1 cellular context compared by ENCODE assay signal in the genomic region with DNA sequence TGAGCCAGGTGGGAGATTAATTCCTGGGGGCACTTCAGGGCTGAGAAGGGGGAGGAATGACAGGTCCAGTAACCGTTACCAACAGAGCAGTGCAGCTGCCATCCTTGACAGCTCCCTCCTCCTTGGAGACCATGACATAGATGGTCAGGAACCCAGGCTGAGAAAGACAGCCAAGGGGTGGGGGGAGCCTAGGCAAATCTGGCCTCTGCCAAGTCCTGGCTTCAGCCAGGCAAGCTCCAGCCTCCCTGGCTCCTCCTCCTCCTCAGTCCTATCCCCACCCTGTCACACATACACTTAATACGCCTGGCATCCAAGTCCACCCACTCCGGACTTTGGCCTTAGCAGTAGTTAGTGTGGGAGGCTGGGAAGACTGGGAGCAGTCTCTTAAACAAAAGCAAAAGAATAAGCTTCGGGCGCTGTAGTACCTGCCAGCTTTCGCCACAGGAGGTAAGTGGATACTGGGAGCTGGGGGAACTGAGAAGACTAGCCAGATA.
A peak's percentile ranks its signal among the peaks of the same experiment; 100 is the strongest.
TF ChIP-seq lines count a peak whose summit lies in the region.

A gene with protein sequence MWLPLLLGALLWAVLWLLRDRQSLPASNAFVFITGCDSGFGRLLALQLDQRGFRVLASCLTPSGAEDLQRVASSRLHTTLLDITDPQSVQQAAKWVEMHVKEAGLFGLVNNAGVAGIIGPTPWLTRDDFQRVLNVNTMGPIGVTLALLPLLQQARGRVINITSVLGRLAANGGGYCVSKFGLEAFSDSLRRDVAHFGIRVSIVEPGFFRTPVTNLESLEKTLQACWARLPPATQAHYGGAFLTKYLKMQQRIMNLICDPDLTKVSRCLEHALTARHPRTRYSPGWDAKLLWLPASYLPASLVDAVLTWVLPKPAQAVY (plus strand): TSS at position 323 of the 494 bp plus-strand sequence. CDS start 792 bp downstream, outside the sequence.

TF ChIP-seq in HepG2, 621 proteins besides CTCF, POLR2A, EP300 and RAD21 (continued from another document):
- TF ChIP-seq, protein P1, sequence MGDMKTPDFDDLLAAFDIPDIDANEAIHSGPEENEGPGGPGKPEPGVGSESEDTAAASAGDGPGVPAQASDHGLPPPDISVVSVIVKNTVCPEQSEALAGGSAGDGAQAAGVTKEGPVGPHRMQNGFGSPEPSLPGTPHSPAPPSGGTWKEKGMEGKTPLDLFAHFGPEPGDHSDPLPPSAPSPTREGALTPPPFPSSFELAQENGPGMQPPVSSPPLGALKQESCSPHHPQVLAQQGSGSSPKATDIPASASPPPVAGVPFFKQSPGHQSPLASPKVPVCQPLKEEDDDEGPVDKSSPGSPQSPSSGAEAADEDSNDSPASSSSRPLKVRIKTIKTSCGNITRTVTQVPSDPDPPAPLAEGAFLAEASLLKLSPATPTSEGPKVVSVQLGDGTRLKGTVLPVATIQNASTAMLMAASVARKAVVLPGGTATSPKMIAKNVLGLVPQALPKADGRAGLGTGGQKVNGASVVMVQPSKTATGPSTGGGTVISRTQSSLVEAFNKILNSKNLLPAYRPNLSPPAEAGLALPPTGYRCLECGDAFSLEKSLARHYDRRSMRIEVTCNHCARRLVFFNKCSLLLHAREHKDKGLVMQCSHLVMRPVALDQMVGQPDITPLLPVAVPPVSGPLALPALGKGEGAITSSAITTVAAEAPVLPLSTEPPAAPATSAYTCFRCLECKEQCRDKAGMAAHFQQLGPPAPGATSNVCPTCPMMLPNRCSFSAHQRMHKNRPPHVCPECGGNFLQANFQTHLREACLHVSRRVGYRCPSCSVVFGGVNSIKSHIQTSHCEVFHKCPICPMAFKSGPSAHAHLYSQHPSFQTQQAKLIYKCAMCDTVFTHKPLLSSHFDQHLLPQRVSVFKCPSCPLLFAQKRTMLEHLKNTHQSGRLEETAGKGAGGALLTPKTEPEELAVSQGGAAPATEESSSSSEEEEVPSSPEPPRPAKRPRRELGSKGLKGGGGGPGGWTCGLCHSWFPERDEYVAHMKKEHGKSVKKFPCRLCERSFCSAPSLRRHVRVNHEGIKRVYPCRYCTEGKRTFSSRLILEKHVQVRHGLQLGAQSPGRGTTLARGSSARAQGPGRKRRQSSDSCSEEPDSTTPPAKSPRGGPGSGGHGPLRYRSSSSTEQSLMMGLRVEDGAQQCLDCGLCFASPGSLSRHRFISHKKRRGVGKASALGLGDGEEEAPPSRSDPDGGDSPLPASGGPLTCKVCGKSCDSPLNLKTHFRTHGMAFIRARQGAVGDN (CRISPR knock-in tag; IDR thresholded peaks at IDR 0.05): peak; percentile 46
- TF ChIP-seq CBX2 (IDR thresholded peaks at IDR 0.05; ENCODE audit: low read depth, low read length): no peak
- no peak for TF ChIP-seq CBX2 (CRISPR knock-in tag; IDR thresholded peaks at IDR 0.05; ENCODE audit: low read depth)
TF ChIP-seq in HepG2: peak in this region for 12.
